15 cellular contexts compared by ENCODE assay signal in genomic region chr17:35555695-35556094, GRCh38. TPM values are rescaled to one million over a fixed set of nuclear protein-coding genes. Genes with fewer than 3 reads are reported as not detected.
DNase-seq lines count a peak whose midpoint lies in the region; ATAC-seq and TF ChIP-seq lines count a peak whose summit lies in the region.
"Had no signal": no experiment of that assay in that cellular context is flagged by ENCODE, and none has a peak within 500 bp of the region (broad histone marks: within the 10 kb centered on the region; RNA-seq: fewer than 3 reads in every experiment).

No MANE protein-coding gene starts in this region.

- no peak overlapping the region for H3K27ac ChIP-seq in A673 (ENCODE audit: low read depth, low read length, poor library complexity, severe bottlenecking)
- no peak overlapping the region for H3K27ac ChIP-seq in PC-9
- H3K27ac ChIP-seq in esophagus muscularis mucosa (replicated peaks in 1 of 4): no peak overlapping the region
- H3K27ac ChIP-seq in ascending aorta: no peak overlapping the region
- H3K27ac ChIP-seq: hepatocyte, Peyer's patch had no signal

- WGBS in esophagus muscularis mucosa: 81% methylated on average over 5 of the region's 5 CpGs

- DNase-seq in A673 (ENCODE audit: low spot score): no peak
- DNase-seq in GM12865 (ENCODE audit: low read depth): no peak
- DNase-seq in PC-9: no peak
- no peak for DNase-seq in esophagus muscularis mucosa (ENCODE audit: extremely low spot score)
- no peak for DNase-seq in ascending aorta (ENCODE audit: low spot score in 2 of 2)
- DNase-seq in NCI-H2029 treated with DMSO at 0.1 percent for 48 hours (lab: John Stamatoyannopoulos, UW): no peak
- DNase-seq in left lobe of liver (ENCODE audit: low spot score): no peak
- DNase-seq: C1 segment of cervical spinal cord; effector CD8-positive, alpha-beta T cell; midbrain; NCI-H187; Peyer's patch had no signal

- CTCF ChIA-PET in A673 (lab: Charles Lee) (interaction anchor here (0.7 kb wide), 1 partner anchor 39 kb away, joined by 5 read pairs; no protein-coding TSS in a partner anchor), PC-9 (lab: Charles Lee) (interaction anchor here (0.5 to 0.6 kb wide), 2 partner anchors 176 to 515 kb away, joined by 4 to 6 read pairs; no protein-coding TSS in a partner anchor)

- intact Hi-C loops in A673 (cut with micrococcal nuclease; ENCODE audit: unreplicated experiment) (no loop called here), PC-9 (cut with micrococcal nuclease; ENCODE audit: unreplicated experiment) (loop anchor here (5.0 kb wide), 1 partner anchor 192 kb away; no protein-coding TSS in a partner anchor), esophagus muscularis mucosa (cut with DNase I) (no loop called here), ascending aorta (cut with DNase I) (no loop called here)

- H3K4me1 ChIP-seq in A673 (ENCODE audit: insufficient read depth, low read length, poor library complexity, severe bottlenecking) (no peaks in the 10 kb centered on the region), PC-9 (replicated peaks; ENCODE audit: insufficient read depth) (no peaks in the 10 kb centered on the region), esophagus muscularis mucosa (no peaks in the 10 kb centered on the region), ascending aorta (no peaks in the 10 kb centered on the region)

- H3K27me3 ChIP-seq in A673 (replicated peaks; ENCODE audit: insufficient read depth, low read depth, low read length, poor library complexity) (no peaks in the 10 kb centered on the region), PC-9 (ENCODE audit: insufficient read depth, low read depth) (peaks cover 37% of the 10 kb centered on the region), esophagus muscularis mucosa (peaks cover 0 to 40% (median 0%) of the 10 kb centered on the region in 4 donors), ascending aorta (no peaks in the 10 kb centered on the region)
- H3K27me3 ChIP-seq: Peyer's patch had no signal

- H3K4me2 ChIP-seq in PC-9: no peak overlapping the region
- H3K4me2 ChIP-seq: hepatocyte had no signal

- H3F3A ChIP-seq in PC-9 (ENCODE audit: insufficient read depth, low read depth): no peaks in the 10 kb centered on the region

- ATAC-seq in HG02610 (IDR thresholded peaks at IDR 0.05; ENCODE audit: unreplicated experiment): no peak
- no peak for ATAC-seq in left lobe of liver

- no peak for TF ChIP-seq EP300 in esophagus muscularis mucosa (IDR thresholded peaks at IDR 0.05)

- TF ChIP-seq POLR2A in esophagus muscularis mucosa (IDR thresholded peaks at IDR 0.05; ENCODE audit: low read depth): no peak

- H3K36me3 ChIP-seq in A673 (ENCODE audit: insufficient read depth, low read length, poor library complexity, severe bottlenecking) (no peaks in the 10 kb centered on the region), PC-9 (ENCODE audit: low read depth) (no peaks in the 10 kb centered on the region), esophagus muscularis mucosa (no peaks in the 10 kb centered on the region), ascending aorta (no peaks in the 10 kb centered on the region)
- H3K36me3 ChIP-seq: Peyer's patch had no signal

- H2AFZ ChIP-seq in PC-9: no peak overlapping the region
- H2AFZ ChIP-seq: hepatocyte had no signal

- TF ChIP-seq CTCF in A673 (conservative IDR thresholded peaks at IDR 0.05; ENCODE audit: low read depth, low read length): peak; percentile 17; the same call in 1 of the 2 replicates
- TF ChIP-seq CTCF in GM12865 (IDR thresholded peaks at IDR 0.05; ENCODE audit: insufficient read depth, low read depth, low read length, missing control alignments): peak; percentile 25
- TF ChIP-seq CTCF in PC-9 (conservative IDR thresholded peaks at IDR 0.05): peak; percentile 31
- peak in 2 of 3 experiments; percentile 19 to 30 for TF ChIP-seq CTCF in esophagus muscularis mucosa (IDR thresholded peaks at IDR 0.05)
- no peak for TF ChIP-seq CTCF in ascending aorta (IDR thresholded peaks at IDR 0.05)

- POLR2A ChIA-PET in A673 (lab: Charles Lee; ENCODE audit: low non-redundant PET): no interaction called here
- POLR2A ChIA-PET in PC-9 (lab: Charles Lee; ENCODE audit: unreplicated experiment): interaction anchor here (0.6 to 0.7 kb wide), 3 partner anchors 10 to 527 kb away, joined by 3 to 8 read pairs (median 5); no protein-coding TSS in a partner anchor

- BruUV-seq in A673 (replicated peaks; lab: Mats Ljungman, UMichigan) (no TSS peak), PC-9 (replicated peaks; lab: Mats Ljungman, UMichigan) (no TSS peak)

- no peak overlapping the region for H3K4me3 ChIP-seq in A673 (ENCODE audit: low read depth, low read length, poor library complexity, severe bottlenecking)
- H3K4me3 ChIP-seq in GM12865 (ENCODE audit: low read depth, low read length): no peak overlapping the region
- no peak overlapping the region for H3K4me3 ChIP-seq in PC-9
- no peak overlapping the region for H3K4me3 ChIP-seq in esophagus muscularis mucosa
- no peak overlapping the region for H3K4me3 ChIP-seq in ascending aorta
- H3K4me3 ChIP-seq: hepatocyte, Peyer's patch had no signal

- no peaks in the 10 kb centered on the region for H3K79me2 ChIP-seq in PC-9 (ENCODE audit: low read depth)
- H3K79me2 ChIP-seq: hepatocyte had no signal

- no peaks in the 10 kb centered on the region for H3K9me2 ChIP-seq in PC-9 (ENCODE audit: insufficient read depth)

- H3K9me3 ChIP-seq in A673 (ENCODE audit: low read depth, low read length, poor library complexity, severe bottlenecking) (no peaks in the 10 kb centered on the region), PC-9 (ENCODE audit: insufficient read depth, low read depth) (no peaks in the 10 kb centered on the region), esophagus muscularis mucosa (no peaks in the 10 kb centered on the region), ascending aorta (no peaks in the 10 kb centered on the region)
- H3K9me3 ChIP-seq: Peyer's patch had no signal

- no peaks in the 10 kb centered on the region for H4K20me1 ChIP-seq in PC-9 (ENCODE audit: insufficient read depth)

RNA-seq across cellular contexts. Expression of gene SLFN14, which starts 4.9 kb away (rescaled TPM):
- total RNA-seq in A673 (2021) (not detected in 2 replicates), PC-9 (2021) (not detected in 2 replicates), esophagus muscularis mucosa (not detected), ascending aorta (not detected), left lobe of liver (0.05 TPM)
- total RNA-seq: hepatocyte, HT1080, Peyer's patch had no signal

RNA-seq across cellular contexts. Expression of gene SLFN12L, which starts 18.2 kb away (rescaled TPM):
- total RNA-seq in A673 (2021) (1.6 and 2.7 TPM in 2 replicates), PC-9 (2021) (not detected in 2 replicates), esophagus muscularis mucosa (1 to 10 TPM in 2 of 4 donors, under 1 TPM in 2; 0.32 to 1.7 (median 1.0) TPM), ascending aorta (not detected), left lobe of liver (0.30 TPM)
- total RNA-seq: HT1080 had no signal

RNA-seq across cellular contexts. Expression of gene PEX12, which starts 22.7 kb away (rescaled TPM):
- total RNA-seq in A673 (2021): 2.5 and 3.2 TPM in 2 replicates
- 4.7 and 5.8 TPM in 2 replicates for total RNA-seq in PC-9 (2021)
- total RNA-seq in esophagus muscularis mucosa: 1 to 10 TPM; 4.1 to 9.0 (median 5.0) TPM
- 5.6 TPM for total RNA-seq in ascending aorta
- 5.3 TPM for total RNA-seq in left lobe of liver

RNA-seq across cellular contexts. Expression of gene AP2B1, which starts 31.4 kb away (rescaled TPM):
- total RNA-seq in A673 (2021) (117 and 124 TPM in 2 replicates), PC-9 (2021) (153 and 186 TPM in 2 replicates), esophagus muscularis mucosa (100 to 1,000 TPM; 108 to 276 (median 155) TPM), ascending aorta (59.5 TPM), left lobe of liver (39.6 TPM)

Comparison
In these comparisons a context has a peak if more than half of its experiments do, and no peak if none do; other contexts are left out.
1. CTCF ChIP-seq: peak in A673 (single experiment), GM12865 (single experiment), PC-9 (single experiment) and esophagus muscularis mucosa (2 of 3); none in ascending aorta (0 of 3).